In genomic region chr10:23194471-23194965, GRCh38 we compare ENCODE assay signal across 16 cellular contexts. TPM values are rescaled to one million over a fixed set of nuclear protein-coding genes. Genes with fewer than 3 reads are reported as not detected.
"Had no signal": no experiment of that assay in that cellular context is flagged by ENCODE, and none has a peak within 500 bp of the region (broad histone marks: within the 10 kb centered on the region; RNA-seq: fewer than 3 reads in every experiment).

No MANE protein-coding gene starts in this region.

- H3K36me3 ChIP-seq: adrenal gland, left lung, spleen had no signal

- H3K9me3 ChIP-seq: adrenal gland, left lung, SK-N-SH, spleen had no signal

- H3K9ac ChIP-seq: SK-N-SH had no signal

- H3K4me3 ChIP-seq: adrenal gland, left lung, spleen had no signal

- H3K4me2 ChIP-seq: SK-N-SH had no signal

- H3K27ac ChIP-seq: adrenal gland, left lung, spleen had no signal

- DNase-seq: activated CD4-positive, alpha-beta T cell treated with anti-CD3 and anti-CD28 coated beads, Interleukin-2, amount 50 U/mL, for 1 hour; activated CD4-positive, CD25-positive, alpha-beta regulatory T cell; activated naive CD4-positive, alpha-beta T cell treated with anti-CD3 and anti-CD28 coated beads, Interleukin-2, amount 10 ng/mL, durations not matched to agents 7 days and 5 days; adrenal gland; endodermal cell; islet precursor cell; mesenchymal stem cell; right cardiac atrium; spleen; stimulated activated CD4-positive, alpha-beta T cell treated with anti-CD3 and anti-CD28 coated beads, Interleukin-1b, Interleukin-23, amount 100 ng/mL, for 48 hours; substantia nigra had no signal

- H3K9me2 ChIP-seq: SK-N-SH had no signal

RNA-seq across cellular contexts. Expression of gene PTF1A, which starts 2.4 kb away (rescaled TPM):
- total RNA-seq: activated T-helper 2 cell treated with anti-CD3 and anti-CD28 coated beads, Interferon-gamma antibody, Interleukin-2, Interleukin-4, amounts not matched to agents 10 μg/mL and 5 μg/mL and 100 μg/mL, durations not matched to agents 14 hours and 24 hours and 36 hours; adrenal gland; endodermal cell; glomerular endothelial cell; left lung; right cardiac atrium; spleen; T-helper 1 cell treated with Interleukin-12 subunit alpha and Interleukin-12 subunit beta and Interleukin-4 antibody, amounts not matched to agents 30 ng/mL and 1 ng/mL, for 36 hours had no signal
- polyA plus RNA-seq: adrenal gland, right cardiac atrium, SK-N-SH, spleen had no signal
